Comparison of ENCODE assay signal across 21 cellular contexts in genomic region chr7:47672966-47673365, GRCh38.
DNase-seq lines count a peak whose midpoint lies in the region; TF ChIP-seq lines count a peak whose summit lies in the region.
"Had no signal": no experiment of that assay in that cellular context is flagged by ENCODE, and none has a peak within 500 bp of the region (broad histone marks: within the 10 kb centered on the region; RNA-seq: fewer than 3 reads in every experiment).

No MANE protein-coding gene starts in this region.

- DNase-seq in NOMO-1 (lab: John Stamatoyannopoulos, UW; ENCODE audit: unreplicated experiment in 2 of 2): peak; percentile 5 to 44
- DNase-seq in NOMO-1 treated with dmso at 0.1 percent for 144 hours (lab: John Stamatoyannopoulos, UW; ENCODE audit: unreplicated experiment): no peak
- peak; percentile 95 for DNase-seq in NCI-H69 (lab: John Stamatoyannopoulos, UW)
- peak; percentile 22 for DNase-seq in astrocyte of the hippocampus (ENCODE audit: low read depth, low spot score)
- no peak for DNase-seq in progenitor cell of endocrine pancreas (ENCODE audit: low spot score, unreplicated experiment)
- no peak for DNase-seq in stimulated activated CD4-positive, alpha-beta T cell treated with anti-CD3 and anti-CD28 coated beads, Interleukin-12 subunit alpha, Interleukin-12 subunit beta, amount 100 ng/mL, for 4 hours
- no peak for DNase-seq in superior temporal gyrus (ENCODE audit: extremely low spot score)
- no peak for DNase-seq in NCI-H2196 treated with DMSO at 0.1 percent for 48 hours (lab: John Stamatoyannopoulos, UW; ENCODE audit: unreplicated experiment)
- DNase-seq: 8988T; activated CD4-positive, alpha-beta T cell treated with anti-CD3 and anti-CD28 coated beads, Interleukin-2, amount 10 ng/mL, durations not matched to agents 24 days and 14 days; activated CD8-positive, alpha-beta memory T cell treated with anti-CD3 and anti-CD28 coated beads, Interleukin-2, amount 10 ng/mL, durations not matched to agents 7 days and 5 days; activated naive CD8-positive, alpha-beta T cell treated with anti-CD3 and anti-CD28 coated beads for 36 hours; BE2C; DMS79; kidney glomerular epithelial cell; NCI-H1694; NCI-H2171 treated with DMSO at 0.1 percent for 48 hours; occipital lobe; OCI-M1; stimulated activated CD4-positive, alpha-beta T cell treated with anti-CD3 and anti-CD28 coated beads, Interleukin-4, amount 100 ng/mL, for 4 hours; stimulated activated naive CD8-positive, alpha-beta T cell treated with anti-CD3 and anti-CD28 coated beads, Interleukin-15, amount 100 ng/mL, for 72 hours had no signal

- no peak for TF ChIP-seq CTCF in progenitor cell of endocrine pancreas (IDR thresholded peaks at IDR 0.05; ENCODE audit: unreplicated experiment)

- H3K9me3 Mint-ChIP-seq in progenitor cell of endocrine pancreas (ENCODE audit: low read depth): peaks cover 9% of the 10 kb centered on the region
- H3K9me3 Mint-ChIP-seq: activated CD4-positive, alpha-beta T cell treated with anti-CD3 and anti-CD28 coated beads, Interleukin-2, amount 10 ng/mL, durations not matched to agents 24 days and 14 days; activated naive CD8-positive, alpha-beta T cell treated with anti-CD3 and anti-CD28 coated beads for 36 hours had no signal

- peaks cover 3% of the 10 kb centered on the region for H3K4me1 Mint-ChIP-seq in progenitor cell of endocrine pancreas (ENCODE audit: low read depth)
- H3K4me1 Mint-ChIP-seq: activated CD4-positive, alpha-beta T cell treated with anti-CD3 and anti-CD28 coated beads, Interleukin-2, amount 10 ng/mL, durations not matched to agents 24 days and 14 days; activated CD8-positive, alpha-beta memory T cell treated with anti-CD3 and anti-CD28 coated beads, Interleukin-2, amount 10 ng/mL, durations not matched to agents 7 days and 5 days; stimulated activated naive CD8-positive, alpha-beta T cell treated with anti-CD3 and anti-CD28 coated beads, Interleukin-15, amount 100 ng/mL, for 72 hours had no signal

- no peaks in the 10 kb centered on the region for H3K36me3 Mint-ChIP-seq in progenitor cell of endocrine pancreas (ENCODE audit: insufficient read depth)
- H3K36me3 Mint-ChIP-seq: activated CD8-positive, alpha-beta memory T cell treated with anti-CD3 and anti-CD28 coated beads, Interleukin-2, amount 10 ng/mL, durations not matched to agents 7 days and 5 days; activated naive CD8-positive, alpha-beta T cell treated with anti-CD3 and anti-CD28 coated beads for 36 hours had no signal

- no peaks in the 10 kb centered on the region for H3K27me3 Mint-ChIP-seq in progenitor cell of endocrine pancreas
- H3K27me3 Mint-ChIP-seq: activated CD4-positive, alpha-beta T cell treated with anti-CD3 and anti-CD28 coated beads, Interleukin-2, amount 10 ng/mL, durations not matched to agents 24 days and 14 days; activated CD8-positive, alpha-beta memory T cell treated with anti-CD3 and anti-CD28 coated beads, Interleukin-2, amount 10 ng/mL, durations not matched to agents 7 days and 5 days; activated naive CD8-positive, alpha-beta T cell treated with anti-CD3 and anti-CD28 coated beads for 36 hours; stimulated activated naive CD8-positive, alpha-beta T cell treated with anti-CD3 and anti-CD28 coated beads, Interleukin-15, amount 100 ng/mL, for 72 hours had no signal

- peak overlapping the region; percentile 18 for H3K27ac Mint-ChIP-seq in progenitor cell of endocrine pancreas
- H3K27ac Mint-ChIP-seq: activated CD4-positive, alpha-beta T cell treated with anti-CD3 and anti-CD28 coated beads, Interleukin-2, amount 10 ng/mL, durations not matched to agents 24 days and 14 days; activated CD8-positive, alpha-beta memory T cell treated with anti-CD3 and anti-CD28 coated beads, Interleukin-2, amount 10 ng/mL, durations not matched to agents 7 days and 5 days; activated naive CD8-positive, alpha-beta T cell treated with anti-CD3 and anti-CD28 coated beads for 36 hours; stimulated activated naive CD8-positive, alpha-beta T cell treated with anti-CD3 and anti-CD28 coated beads, Interleukin-15, amount 100 ng/mL, for 72 hours had no signal

- H3K4me3 Mint-ChIP-seq in progenitor cell of endocrine pancreas (ENCODE audit: low read depth): no peak overlapping the region
- H3K4me3 Mint-ChIP-seq: activated CD4-positive, alpha-beta T cell treated with anti-CD3 and anti-CD28 coated beads, Interleukin-2, amount 10 ng/mL, durations not matched to agents 24 days and 14 days; activated CD8-positive, alpha-beta memory T cell treated with anti-CD3 and anti-CD28 coated beads, Interleukin-2, amount 10 ng/mL, durations not matched to agents 7 days and 5 days; activated naive CD8-positive, alpha-beta T cell treated with anti-CD3 and anti-CD28 coated beads for 36 hours; stimulated activated naive CD8-positive, alpha-beta T cell treated with anti-CD3 and anti-CD28 coated beads, Interleukin-15, amount 100 ng/mL, for 72 hours had no signal

Comparison
In these comparisons a context has a peak if more than half of its experiments do, and no peak if none do; other contexts are left out.
1. DNase-seq: peak in NOMO-1 (2 of 2), NCI-H69 (single experiment) and astrocyte of the hippocampus (single experiment); none in NOMO-1 treated with dmso at 0.1 percent for 144 hours (single experiment), progenitor cell of endocrine pancreas (single experiment), stimulated activated CD4-positive, alpha-beta T cell treated with anti-CD3 and anti-CD28 coated beads, Interleukin-12 subunit alpha, Interleukin-12 subunit beta, amount 100 ng/mL, for 4 hours (single experiment), superior temporal gyrus (single experiment) and NCI-H2196 treated with DMSO at 0.1 percent for 48 hours (single experiment).